Comparison of ENCODE assay signal across 17 cellular contexts in the genomic region with DNA sequence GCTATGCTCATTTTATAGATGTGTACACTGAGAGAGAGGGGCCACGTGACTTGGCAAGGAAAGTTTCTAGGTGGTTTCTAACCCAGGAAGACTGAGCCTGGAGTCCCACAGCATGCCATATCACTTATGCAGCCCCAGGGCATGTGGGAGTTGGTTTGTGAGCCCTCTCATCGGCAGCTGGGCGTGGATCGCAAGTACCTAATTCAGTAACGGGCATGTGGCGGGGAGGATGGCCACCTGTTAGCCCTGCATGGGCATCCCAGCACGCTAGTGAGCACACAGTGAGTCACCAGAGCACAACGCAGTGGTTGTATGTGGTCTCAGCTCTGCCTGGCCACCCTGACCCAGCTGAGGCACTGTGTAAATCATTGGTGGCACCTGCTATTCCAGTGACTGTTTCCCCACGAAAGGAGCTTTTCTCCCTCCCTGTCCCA.
DNase-seq lines count a peak whose midpoint lies in the region; ATAC-seq, FAIRE-seq and TF ChIP-seq lines count a peak whose summit lies in the region.
"Had no signal": no experiment of that assay in that cellular context is flagged by ENCODE, and none has a peak within 500 bp of the region (broad histone marks: within the 10 kb centered on the region; RNA-seq: fewer than 3 reads in every experiment).

No MANE protein-coding gene starts in this region.

- no peaks in the 10 kb centered on the region for H3K9me3 Mint-ChIP-seq in naive thymus-derived CD8-positive, alpha-beta T cell
- H3K9me3 Mint-ChIP-seq: activated naive CD4-positive, alpha-beta T cell treated with anti-CD3 and anti-CD28 coated beads for 36 hours had no signal

- H3K9ac ChIP-seq in kidney (ENCODE audit: low read length in 2 of 2), result no peak overlapping the region

- TF ChIP-seq CTCF in C4-2B (conservative IDR thresholded peaks at IDR 0.05) (no peak), kidney (IDR thresholded peaks at IDR 0.05; ENCODE audit: borderline replicate concordance, extremely low read depth, insufficient read depth) (no peak)

- POLR2A ChIA-PET in naive thymus-derived CD8-positive, alpha-beta T cell (lab: Charles Lee), result no interaction called here

- intact Hi-C loops in kidney (cut with DNase I), result no loop called here

- H3K27ac ChIP-seq in C4-2B (peak overlapping the region; percentile 74), kidney (ENCODE audit: low read depth in 2 of 2, low read length in 2 of 2) (no peak overlapping the region)
- H3K27ac ChIP-seq: tibial artery had no signal

- H3K9me3 ChIP-seq in kidney (ENCODE audit: control insufficient read depth in 1 of 2, low read length in 2 of 2), result no peaks in the 10 kb centered on the region
- H3K9me3 ChIP-seq: tibial artery had no signal

- no peak for ATAC-seq in naive thymus-derived CD8-positive, alpha-beta T cell
- ATAC-seq: GM12878, K562 had no signal

- DNase-seq in HT-29 (ENCODE audit: low spot score), result peak; percentile 28
- DNase-seq in SW480 (ENCODE audit: low spot score), result peak; percentile 97
- peak; percentile 58 for DNase-seq in kidney
- no peak for DNase-seq in NCI-H2029 treated with DMSO at 0.1 percent for 48 hours (lab: John Stamatoyannopoulos, UW)
- DNase-seq in OCI-M2 (lab: John Stamatoyannopoulos, UW; ENCODE audit: unreplicated experiment), result no peak
- no peak for DNase-seq in NCI-H748 treated with DMSO at 0.1 percent for 48 hours (lab: John Stamatoyannopoulos, UW)
- no peak for DNase-seq in naive thymus-derived CD8-positive, alpha-beta T cell
- DNase-seq: activated naive CD4-positive, alpha-beta T cell treated with anti-CD3 and anti-CD28 coated beads for 36 hours; effector CD4-positive, alpha-beta T cell; NCI-H1436; NCI-H526; SHP77 had no signal

- H3K36me3 Mint-ChIP-seq in naive thymus-derived CD8-positive, alpha-beta T cell, result no peaks in the 10 kb centered on the region

- H3K4me1 Mint-ChIP-seq in naive thymus-derived CD8-positive, alpha-beta T cell, result peaks cover 0 to 2% (median 0%) of the 10 kb centered on the region in 4 donors

- no peaks in the 10 kb centered on the region for H3K27me3 Mint-ChIP-seq in naive thymus-derived CD8-positive, alpha-beta T cell

- no peak for FAIRE-seq in kidney (lab: Jason Lieb, UNC)
- FAIRE-seq: frontal cortex, GM12878, K562 had no signal

- H3K36me3 ChIP-seq in kidney (ENCODE audit: control insufficient read depth in 1 of 2, insufficient read depth in 2 of 2, low read length in 2 of 2), result peaks cover 10 to 27% of the 10 kb centered on the region in 2 donors

- no peak overlapping the region for H3K4me3 Mint-ChIP-seq in naive thymus-derived CD8-positive, alpha-beta T cell
- H3K4me3 Mint-ChIP-seq: activated naive CD4-positive, alpha-beta T cell treated with anti-CD3 and anti-CD28 coated beads for 36 hours had no signal

- no peaks in the 10 kb centered on the region for H3K4me1 ChIP-seq in kidney (ENCODE audit: control insufficient read depth in 1 of 2, insufficient read depth in 1 of 2, low read depth in 1 of 2, low read length in 2 of 2)
- H3K4me1 ChIP-seq: tibial artery had no signal

- peak overlapping the region in 1 of 10 donors; percentile 22 for H3K27ac Mint-ChIP-seq in naive thymus-derived CD8-positive, alpha-beta T cell
- H3K27ac Mint-ChIP-seq: activated naive CD4-positive, alpha-beta T cell treated with anti-CD3 and anti-CD28 coated beads for 36 hours had no signal

- no peak overlapping the region for H3K4me3 ChIP-seq in kidney (ENCODE audit: low read length in 2 of 2)
- H3K4me3 ChIP-seq: GM12878, K562, tibial artery had no signal

Comparison
In these comparisons a context has a peak if more than half of its experiments do, and no peak if none do; other contexts are left out.
1. DNase-seq: peak in HT-29 (single experiment), SW480 (single experiment) and kidney (single experiment); none in NCI-H2029 treated with DMSO at 0.1 percent for 48 hours (single experiment), OCI-M2 (single experiment), NCI-H748 treated with DMSO at 0.1 percent for 48 hours (single experiment) and naive thymus-derived CD8-positive, alpha-beta T cell (0 of 10).